Comparison of ENCODE assay signal across 13 cellular contexts in the genomic region with DNA sequence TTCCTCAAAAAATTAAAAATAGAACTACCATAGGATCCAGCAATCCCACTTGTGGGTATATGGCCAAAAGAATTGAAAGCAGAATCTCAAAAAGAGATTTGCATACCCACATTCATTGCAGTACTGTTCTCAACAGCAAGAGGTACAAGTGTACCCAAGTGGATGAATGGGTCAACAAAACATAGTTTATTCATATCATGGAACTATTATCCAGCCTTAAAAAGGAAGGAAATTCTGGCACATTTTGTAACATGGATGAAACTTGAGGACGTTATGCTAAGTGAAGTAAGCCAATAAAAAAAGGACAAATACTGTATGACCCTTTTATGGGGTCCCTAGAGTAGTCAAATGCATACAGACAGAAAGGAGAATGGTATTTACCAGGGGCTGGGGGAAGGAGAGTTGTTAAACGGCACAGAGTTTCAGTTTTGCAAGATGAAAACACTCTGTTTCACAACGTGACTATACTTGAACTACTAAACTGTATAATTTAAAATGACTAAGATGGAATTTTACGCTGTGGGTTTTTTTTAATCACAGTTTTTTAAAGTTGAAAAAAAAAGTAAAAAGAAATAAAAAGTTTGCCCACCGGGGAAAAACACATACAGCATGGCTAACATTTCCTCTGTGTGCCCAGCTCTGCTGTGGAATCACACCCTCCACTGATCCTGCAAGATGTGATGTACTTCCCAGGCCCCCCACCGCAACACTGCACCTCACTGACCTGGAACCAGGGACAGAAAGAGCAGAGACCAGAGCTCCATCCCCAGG. TPM values are rescaled to one million over a fixed set of nuclear protein-coding genes. Genes with fewer than 3 reads are reported as not detected.
DNase-seq lines count a peak whose midpoint lies in the region; ATAC-seq lines count a peak whose summit lies in the region.
"Had no signal": no experiment of that assay in that cellular context is flagged by ENCODE, and none has a peak within 500 bp of the region (broad histone marks: within the 10 kb centered on the region; RNA-seq: fewer than 3 reads in every experiment).

No MANE protein-coding gene starts in this region.

- H3K4me3 Mint-ChIP-seq in activated naive CD8-positive, alpha-beta T cell treated with anti-CD3 and anti-CD28 coated beads, Interleukin-2, amount 50 U/mL, for 24 hours: peak overlapping the region; percentile 18
- H3K4me3 Mint-ChIP-seq in activated naive CD8-positive, alpha-beta T cell treated with anti-CD3 and anti-CD28 coated beads for 36 hours: no peak overlapping the region

- H3K27ac Mint-ChIP-seq in activated naive CD8-positive, alpha-beta T cell treated with anti-CD3 and anti-CD28 coated beads, Interleukin-2, amount 50 U/mL, for 24 hours: peak overlapping the region; percentile 72
- no peak overlapping the region for H3K27ac Mint-ChIP-seq in activated naive CD8-positive, alpha-beta T cell treated with anti-CD3 and anti-CD28 coated beads for 36 hours

- H3K36me3 Mint-ChIP-seq in activated naive CD8-positive, alpha-beta T cell treated with anti-CD3 and anti-CD28 coated beads, Interleukin-2, amount 50 U/mL, for 24 hours (ENCODE audit: low read depth): no peaks in the 10 kb centered on the region
- H3K36me3 Mint-ChIP-seq in activated naive CD8-positive, alpha-beta T cell treated with anti-CD3 and anti-CD28 coated beads for 36 hours: no peaks in the 10 kb centered on the region

- H3K9me3 Mint-ChIP-seq in activated naive CD8-positive, alpha-beta T cell treated with anti-CD3 and anti-CD28 coated beads, Interleukin-2, amount 50 U/mL, for 24 hours: no peaks in the 10 kb centered on the region
- peaks cover 2% of the 10 kb centered on the region for H3K9me3 Mint-ChIP-seq in activated naive CD8-positive, alpha-beta T cell treated with anti-CD3 and anti-CD28 coated beads for 36 hours

- H3K4me1 Mint-ChIP-seq in activated naive CD8-positive, alpha-beta T cell treated with anti-CD3 and anti-CD28 coated beads, Interleukin-2, amount 50 U/mL, for 24 hours: peaks cover 16% of the 10 kb centered on the region
- H3K4me1 Mint-ChIP-seq in activated naive CD8-positive, alpha-beta T cell treated with anti-CD3 and anti-CD28 coated beads for 36 hours: peaks cover 4% of the 10 kb centered on the region

- H3K27me3 Mint-ChIP-seq in activated naive CD8-positive, alpha-beta T cell treated with anti-CD3 and anti-CD28 coated beads, Interleukin-2, amount 50 U/mL, for 24 hours: peaks cover 6% of the 10 kb centered on the region
- H3K27me3 Mint-ChIP-seq in activated naive CD8-positive, alpha-beta T cell treated with anti-CD3 and anti-CD28 coated beads for 36 hours: peaks cover 11% of the 10 kb centered on the region

- peak; percentile 72 for ATAC-seq in activated naive CD8-positive, alpha-beta T cell treated with anti-CD3 and anti-CD28 coated beads, Interleukin-2, amount 50 U/mL, for 24 hours
- ATAC-seq in GM21825 (IDR thresholded peaks at IDR 0.05; ENCODE audit: unreplicated experiment): peak; percentile 59
- ATAC-seq in HG03565 (IDR thresholded peaks at IDR 0.05; ENCODE audit: unreplicated experiment): peak; percentile 67

- no peak for DNase-seq in activated naive CD8-positive, alpha-beta T cell treated with anti-CD3 and anti-CD28 coated beads, Interleukin-2, amount 50 U/mL, for 24 hours
- DNase-seq in activated naive CD8-positive, alpha-beta T cell treated with anti-CD3 and anti-CD28 coated beads for 36 hours: no peak
- DNase-seq in activated gamma-delta T cell (lab: John Stamatoyannopoulos, UW): no peak
- DNase-seq in NCI-H146 (lab: John Stamatoyannopoulos, UW): no peak
- DNase-seq in HCEC 1CT: no peak
- DNase-seq in Kasumi-1 (lab: John Stamatoyannopoulos, UW): no peak
- DNase-seq: activated gamma-delta T cell treated with Interleukin-2 at 50 U/mL for 16 hours, C1 segment of cervical spinal cord, kidney glomerular epithelial cell, NCI-H1105 had no signal

RNA-seq across cellular contexts. Expression of a gene that starts 6.1 kb away (rescaled TPM):
- not detected for total RNA-seq in activated naive CD8-positive, alpha-beta T cell treated with anti-CD3 and anti-CD28 coated beads for 36 hours
- total RNA-seq: H4 had no signal
